ENCODE assay signal across 8 cellular contexts in the genomic region with DNA sequence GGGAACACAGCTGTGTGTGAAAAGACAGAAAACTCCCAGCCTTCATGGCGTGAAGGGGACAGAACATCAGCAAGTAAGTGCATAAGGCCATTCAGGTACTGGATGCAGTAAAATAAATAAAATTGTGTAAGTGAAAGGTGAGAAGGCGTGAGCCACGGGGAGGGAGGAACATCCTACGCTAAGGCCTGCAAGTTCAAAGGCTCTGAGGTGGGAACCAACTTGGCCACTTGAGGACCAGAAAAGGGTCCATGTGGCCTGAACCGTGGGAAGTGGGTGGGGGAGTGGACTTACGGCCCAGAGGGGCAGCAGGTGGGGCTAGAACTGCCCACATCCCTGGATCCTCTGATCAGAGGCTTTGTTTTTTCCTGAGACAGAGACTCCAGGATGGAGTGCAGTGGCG. TPM values are rescaled to one million over a fixed set of nuclear protein-coding genes. Genes with fewer than 3 reads are reported as not detected.
DNase-seq lines count a peak whose midpoint lies in the region; ATAC-seq and TF ChIP-seq lines count a peak whose summit lies in the region.
"Had no signal": no experiment of that assay in that cellular context is flagged by ENCODE, and none has a peak within 500 bp of the region (broad histone marks: within the 10 kb centered on the region; RNA-seq: fewer than 3 reads in every experiment).

No MANE protein-coding gene starts in this region.

- POLR2A ChIA-PET in RWPE1 (lab: Yijun Ruan, JAX; ENCODE audit: low non-redundant PET): no interaction called here

- no peak for DNase-seq in CD4-positive, CD25-positive, alpha-beta regulatory T cell
- DNase-seq in RWPE1 (ENCODE audit: low spot score) (no peak), memory B cell (ENCODE audit: low spot score in 2 of 2) (no peak), H7 (no peak)
- no peak for DNase-seq in stimulated activated CD4-positive, alpha-beta T cell treated with anti-CD3 and anti-CD28 coated beads, Interleukin-4, amount 100 ng/mL, for 1 hour
- DNase-seq: OCI-M1 had no signal

- no peaks in the 10 kb centered on the region for H3K36me3 ChIP-seq in CD4-positive, CD25-positive, alpha-beta regulatory T cell (ENCODE audit: control insufficient read depth, insufficient read depth, low read length)
- H3K36me3 ChIP-seq in H7 (replicated peaks; ENCODE audit: control insufficient read depth, insufficient read depth, low read length): no peaks in the 10 kb centered on the region

- no peaks in the 10 kb centered on the region for H3K9me3 Mint-ChIP-seq in CD4-positive, CD25-positive, alpha-beta regulatory T cell
- H3K9me3 Mint-ChIP-seq in memory B cell: no peaks in the 10 kb centered on the region

- CTCF ChIA-PET in RWPE1 (lab: Yijun Ruan, JAX): no interaction called here

- no peaks in the 10 kb centered on the region for H3K36me3 Mint-ChIP-seq in CD4-positive, CD25-positive, alpha-beta regulatory T cell
- no peaks in the 10 kb centered on the region for H3K36me3 Mint-ChIP-seq in memory B cell

- ATAC-seq in CD4-positive, CD25-positive, alpha-beta regulatory T cell (ENCODE audit: low read depth in 2 of 2): no peak
- no peak for ATAC-seq in memory B cell (ENCODE audit: low read depth)
- no peak for ATAC-seq in HG03442 (IDR thresholded peaks at IDR 0.05; ENCODE audit: unreplicated experiment)

- peak overlapping the region; percentile 79 to 89 (median 83) for H3K27ac Mint-ChIP-seq in CD4-positive, CD25-positive, alpha-beta regulatory T cell
- H3K27ac Mint-ChIP-seq in memory B cell: peak overlapping the region; percentile 6
- H3K27ac Mint-ChIP-seq: progenitor cell of endocrine pancreas had no signal

- peak overlapping the region; percentile 61 for H3K27ac ChIP-seq in CD4-positive, CD25-positive, alpha-beta regulatory T cell (ENCODE audit: insufficient read depth, low read length, poor library complexity, severe bottlenecking)
- H3K27ac ChIP-seq in RWPE1: peak overlapping the region; percentile 71

- no peaks in the 10 kb centered on the region for H3K9me3 ChIP-seq in CD4-positive, CD25-positive, alpha-beta regulatory T cell (ENCODE audit: control insufficient read depth in 2 of 2, low read length in 2 of 2)

- H3K27me3 Mint-ChIP-seq in CD4-positive, CD25-positive, alpha-beta regulatory T cell: no peaks in the 10 kb centered on the region
- no peaks in the 10 kb centered on the region for H3K27me3 Mint-ChIP-seq in memory B cell

- TF ChIP-seq CTCF in RWPE1 (conservative IDR thresholded peaks at IDR 0.05; ENCODE audit: low read depth): no peak

- H3K27me3 ChIP-seq in CD4-positive, CD25-positive, alpha-beta regulatory T cell (ENCODE audit: control insufficient read depth, insufficient read depth, low read length): no peaks in the 10 kb centered on the region
- H3K27me3 ChIP-seq in H7 (ENCODE audit: control insufficient read depth, insufficient read depth, low read length): peaks cover 3% of the 10 kb centered on the region

- H3K4me1 ChIP-seq in CD4-positive, CD25-positive, alpha-beta regulatory T cell (ENCODE audit: control insufficient read depth, insufficient read depth, low read length, poor library complexity, severe bottlenecking): peaks cover 20% of the 10 kb centered on the region

- peaks cover 0 to 12% (median under 1%) of the 10 kb centered on the region in 4 donors for H3K4me1 Mint-ChIP-seq in CD4-positive, CD25-positive, alpha-beta regulatory T cell
- H3K4me1 Mint-ChIP-seq in memory B cell: peaks cover 6% of the 10 kb centered on the region

- no peak overlapping the region for H3K4me3 ChIP-seq in CD4-positive, CD25-positive, alpha-beta regulatory T cell (ENCODE audit: low read depth, low read length)
- H3K4me3 ChIP-seq in H7 (ENCODE audit: insufficient read depth, low read depth, low read length): no peak overlapping the region

- peak overlapping the region in 3 of 4 donors; percentile 28 to 65 (median 63) for H3K4me3 Mint-ChIP-seq in CD4-positive, CD25-positive, alpha-beta regulatory T cell
- H3K4me3 Mint-ChIP-seq in memory B cell: peak overlapping the region; percentile 65

RNA-seq across cellular contexts. Expression of gene ABCB9, which starts 0.9 kb away (rescaled TPM):
- total RNA-seq in CD4-positive, CD25-positive, alpha-beta regulatory T cell: 5.3 TPM
- polyA plus RNA-seq in CD4-positive, CD25-positive, alpha-beta regulatory T cell: under 1 TPM; 0.47 to 0.98 (median 0.83) TPM
- 1.7 and 3.0 TPM in 2 replicates for total RNA-seq in H7 (2014; rRNA removed; shearing (Covaris generic))

RNA-seq across cellular contexts. Expression of gene OGFOD2, which starts 7.9 kb away (rescaled TPM):
- total RNA-seq in CD4-positive, CD25-positive, alpha-beta regulatory T cell: 20.6 TPM
- polyA plus RNA-seq in CD4-positive, CD25-positive, alpha-beta regulatory T cell: 10 to 100 TPM; 12.5 to 17.4 (median 14.2) TPM
- total RNA-seq in H7 (2014; rRNA removed; shearing (Covaris generic)): 17.8 and 23.4 TPM in 2 replicates

RNA-seq across cellular contexts. Expression of gene ARL6IP4, which starts 13.3 kb away (rescaled TPM):
- 131 TPM for total RNA-seq in CD4-positive, CD25-positive, alpha-beta regulatory T cell
- polyA plus RNA-seq in CD4-positive, CD25-positive, alpha-beta regulatory T cell: 100 to 1,000 TPM; 208 to 237 (median 223) TPM
- 203 and 220 TPM in 2 replicates for total RNA-seq in H7 (2014; rRNA removed; shearing (Covaris generic))
